8 cellular contexts compared by ENCODE assay signal in the genomic region with DNA sequence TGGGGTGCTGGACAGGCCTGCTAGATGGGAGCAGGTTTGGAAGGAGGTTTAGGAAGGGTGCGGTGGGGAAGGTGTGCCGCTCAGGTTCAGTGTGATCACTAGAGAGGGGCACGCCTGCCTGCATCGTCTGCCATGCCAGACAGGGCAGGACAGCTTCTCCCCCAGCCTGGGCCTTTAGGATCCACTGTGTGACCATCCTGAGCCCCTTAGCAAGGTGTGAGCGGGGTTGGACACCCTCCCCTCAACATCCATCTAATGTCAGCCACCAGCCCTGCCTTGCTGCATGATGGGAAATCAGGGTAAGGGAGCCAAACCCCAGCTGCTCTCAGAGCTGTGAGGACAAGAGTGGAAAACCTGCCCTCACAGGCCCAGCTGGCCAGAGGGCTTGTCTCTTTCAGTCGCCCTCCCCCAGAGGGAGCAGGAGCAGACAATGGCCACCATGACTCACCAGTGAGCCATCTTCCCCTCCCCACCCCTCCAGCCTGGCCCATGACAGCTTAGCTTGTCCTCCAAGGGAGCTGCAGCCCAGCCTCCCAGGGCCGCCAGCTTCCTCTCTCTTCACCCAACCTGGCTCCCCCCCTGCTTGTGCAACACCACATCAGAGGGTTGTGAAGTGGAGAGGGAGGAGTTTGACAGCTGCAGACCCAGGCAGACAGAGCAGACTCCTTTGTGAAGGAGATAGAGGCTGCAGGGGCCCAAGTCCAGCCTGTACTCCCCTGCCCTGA. TPM values are rescaled to one million over a fixed set of nuclear protein-coding genes. Genes with fewer than 3 reads are reported as not detected.
DNase-seq lines count a peak whose midpoint lies in the region; ATAC-seq and TF ChIP-seq lines count a peak whose summit lies in the region.

No MANE protein-coding gene starts in this region.

- peak overlapping the region; percentile 52 to 73 for H3K4me3 Mint-ChIP-seq in CD14-positive monocyte
- peak overlapping the region; percentile 66 for H3K4me3 Mint-ChIP-seq in natural killer cell treated with Interleukin-12 subunit alpha and Interleukin-12 subunit beta and Interleukin-15 and Interleukin-18, amount 100 ng/mL, for 72 hours
- peak overlapping the region; percentile 79 to 81 for H3K4me3 Mint-ChIP-seq in stimulated activated naive B cell treated with anti-CD40 and anti-IgM and Interleukin-4, amounts not matched to agents 10 μg/mL and 1 μg/mL and 100 μg/mL, for 72 hours

- ATAC-seq in natural killer cell treated with Interleukin-12 subunit alpha and Interleukin-12 subunit beta and Interleukin-15 and Interleukin-18, amount 100 ng/mL, for 72 hours: peak; percentile 78 to 89
- peak; percentile 34 to 42 for ATAC-seq in stimulated activated naive B cell treated with anti-CD40 and anti-IgM and Interleukin-4, amounts not matched to agents 10 μg/mL and 1 μg/mL and 100 μg/mL, for 72 hours (replicated peaks)

- peaks cover 1 to 7% (median 2%) of the 10 kb centered on the region in 3 donors for H3K27me3 Mint-ChIP-seq in CD14-positive monocyte (ENCODE audit: low read depth in 3 of 3)
- H3K27me3 Mint-ChIP-seq in natural killer cell treated with Interleukin-12 subunit alpha and Interleukin-12 subunit beta and Interleukin-15 and Interleukin-18, amount 100 ng/mL, for 72 hours: no peaks in the 10 kb centered on the region
- H3K27me3 Mint-ChIP-seq in stimulated activated naive B cell treated with anti-CD40 and anti-IgM and Interleukin-4, amounts not matched to agents 10 μg/mL and 1 μg/mL and 100 μg/mL, for 72 hours: no peaks in the 10 kb centered on the region

- H3K4me1 Mint-ChIP-seq in CD14-positive monocyte: peaks cover 67% of the 10 kb centered on the region
- peaks cover 52 to 61% of the 10 kb centered on the region in 2 donors for H3K4me1 Mint-ChIP-seq in natural killer cell treated with Interleukin-12 subunit alpha and Interleukin-12 subunit beta and Interleukin-15 and Interleukin-18, amount 100 ng/mL, for 72 hours (ENCODE audit: low read depth in 2 of 2)
- peaks cover 65 to 89% of the 10 kb centered on the region in 2 donors for H3K4me1 Mint-ChIP-seq in stimulated activated naive B cell treated with anti-CD40 and anti-IgM and Interleukin-4, amounts not matched to agents 10 μg/mL and 1 μg/mL and 100 μg/mL, for 72 hours

- TF ChIP-seq CTCF in CD14-positive monocyte (IDR thresholded peaks at IDR 0.05): peak; percentile 6

- DNase-seq in CD14-positive monocyte (ENCODE audit: low spot score) (peak; percentile 99), HuH-7.5 (ENCODE audit: low spot score) (peak; percentile 86), RPMI7951 (ENCODE audit: low read depth) (peak; percentile 99), fibroblast of peridontal ligament (ENCODE audit: extremely low read depth) (peak; percentile 83), NCI-H526 treated with DMSO at 0.1 percent for 48 hours (lab: John Stamatoyannopoulos, UW) (no peak)
- DNase-seq in activated T-helper 9 cell treated with anti-CD3 and anti-CD28 coated beads, Interleukin-2, amount 50 U/mL, for 16 hours (ENCODE audit: low read depth): peak; percentile 73
- DNase-seq in natural killer cell treated with Interleukin-12 subunit alpha and Interleukin-12 subunit beta and Interleukin-15 and Interleukin-18, amount 100 ng/mL, for 72 hours (ENCODE audit: low spot score): peak; percentile 90
- DNase-seq in stimulated activated naive B cell treated with anti-CD40 and anti-IgM and Interleukin-4, amounts not matched to agents 10 μg/mL and 1 μg/mL and 100 μg/mL, for 72 hours: peak; percentile 72

- H3K36me3 Mint-ChIP-seq in CD14-positive monocyte: peaks cover 0 to 2% of the 10 kb centered on the region in 2 donors
- H3K36me3 Mint-ChIP-seq in natural killer cell treated with Interleukin-12 subunit alpha and Interleukin-12 subunit beta and Interleukin-15 and Interleukin-18, amount 100 ng/mL, for 72 hours: no peaks in the 10 kb centered on the region
- H3K36me3 Mint-ChIP-seq in stimulated activated naive B cell treated with anti-CD40 and anti-IgM and Interleukin-4, amounts not matched to agents 10 μg/mL and 1 μg/mL and 100 μg/mL, for 72 hours: no peaks in the 10 kb centered on the region

- H3K27ac Mint-ChIP-seq in CD14-positive monocyte: peak overlapping the region; percentile 96 to 99 (median 98)
- peak overlapping the region; percentile 69 to 89 for H3K27ac Mint-ChIP-seq in natural killer cell treated with Interleukin-12 subunit alpha and Interleukin-12 subunit beta and Interleukin-15 and Interleukin-18, amount 100 ng/mL, for 72 hours
- H3K27ac Mint-ChIP-seq in stimulated activated naive B cell treated with anti-CD40 and anti-IgM and Interleukin-4, amounts not matched to agents 10 μg/mL and 1 μg/mL and 100 μg/mL, for 72 hours: peak overlapping the region; percentile 97

- peaks cover 0 to 3% (median 0%) of the 10 kb centered on the region in 7 donors for H3K9me3 Mint-ChIP-seq in CD14-positive monocyte
- no peaks in the 10 kb centered on the region for H3K9me3 Mint-ChIP-seq in natural killer cell treated with Interleukin-12 subunit alpha and Interleukin-12 subunit beta and Interleukin-15 and Interleukin-18, amount 100 ng/mL, for 72 hours
- H3K9me3 Mint-ChIP-seq in stimulated activated naive B cell treated with anti-CD40 and anti-IgM and Interleukin-4, amounts not matched to agents 10 μg/mL and 1 μg/mL and 100 μg/mL, for 72 hours: no peaks in the 10 kb centered on the region

- intact Hi-C loops in CD14-positive monocyte (cut with micrococcal nuclease): loop anchor here (2.0 to 5.0 kb wide), 2 partner anchors 34 to 38 kb away; partner anchors contain the start of gene NUAK2 (in 1 of the 2)

RNA-seq across cellular contexts. Expression of gene NUAK2, which starts 37.0 kb away (rescaled TPM):
- polyA plus RNA-seq in CD14-positive monocyte: 10 to 100 TPM in 1 of 2 donors, 1 to 10 TPM in 1; 9.1 to 21.9 TPM
- 0.78 and 1.2 TPM in 2 replicates for total RNA-seq in RPMI7951 (2014; rRNA removed; shearing (Covaris generic))
- total RNA-seq in natural killer cell treated with Interleukin-12 subunit alpha and Interleukin-12 subunit beta and Interleukin-15 and Interleukin-18, amount 100 ng/mL, for 72 hours: 1 to 10 TPM; 1.0 to 2.5 TPM

RNA-seq across cellular contexts. Expression of gene TMCC2, which starts 56.8 kb away (rescaled TPM):
- polyA plus RNA-seq in CD14-positive monocyte: under 1 TPM in 1 of 2 donors, not detected in 1; 0.27 TPM
- total RNA-seq in RPMI7951 (2014; rRNA removed; shearing (Covaris generic)): 0.48 and 1.1 TPM in 2 replicates
- total RNA-seq in natural killer cell treated with Interleukin-12 subunit alpha and Interleukin-12 subunit beta and Interleukin-15 and Interleukin-18, amount 100 ng/mL, for 72 hours: 10 to 100 TPM; 24.0 to 28.8 TPM

Comparison
In these comparisons a context has a peak if more than half of its experiments do, and no peak if none do; other contexts are left out.
1. RNA of gene TMCC2, which starts 56.8 kb away (total RNA-seq): 24.0 to 28.8 TPM in natural killer cell treated with Interleukin-12 subunit alpha and Interleukin-12 subunit beta and Interleukin-15 and Interleukin-18, amount 100 ng/mL, for 72 hours; 0.48 to 1.1 TPM in RPMI7951; every median in the first group is over 10 times any median in the second.
2. Peak in every context shown above with its lines, with median percentiles within 50 percentile points of each other: H3K27ac Mint-ChIP-seq and H3K4me3 Mint-ChIP-seq.